2 cellular contexts compared by ENCODE assay signal in the genomic region with DNA sequence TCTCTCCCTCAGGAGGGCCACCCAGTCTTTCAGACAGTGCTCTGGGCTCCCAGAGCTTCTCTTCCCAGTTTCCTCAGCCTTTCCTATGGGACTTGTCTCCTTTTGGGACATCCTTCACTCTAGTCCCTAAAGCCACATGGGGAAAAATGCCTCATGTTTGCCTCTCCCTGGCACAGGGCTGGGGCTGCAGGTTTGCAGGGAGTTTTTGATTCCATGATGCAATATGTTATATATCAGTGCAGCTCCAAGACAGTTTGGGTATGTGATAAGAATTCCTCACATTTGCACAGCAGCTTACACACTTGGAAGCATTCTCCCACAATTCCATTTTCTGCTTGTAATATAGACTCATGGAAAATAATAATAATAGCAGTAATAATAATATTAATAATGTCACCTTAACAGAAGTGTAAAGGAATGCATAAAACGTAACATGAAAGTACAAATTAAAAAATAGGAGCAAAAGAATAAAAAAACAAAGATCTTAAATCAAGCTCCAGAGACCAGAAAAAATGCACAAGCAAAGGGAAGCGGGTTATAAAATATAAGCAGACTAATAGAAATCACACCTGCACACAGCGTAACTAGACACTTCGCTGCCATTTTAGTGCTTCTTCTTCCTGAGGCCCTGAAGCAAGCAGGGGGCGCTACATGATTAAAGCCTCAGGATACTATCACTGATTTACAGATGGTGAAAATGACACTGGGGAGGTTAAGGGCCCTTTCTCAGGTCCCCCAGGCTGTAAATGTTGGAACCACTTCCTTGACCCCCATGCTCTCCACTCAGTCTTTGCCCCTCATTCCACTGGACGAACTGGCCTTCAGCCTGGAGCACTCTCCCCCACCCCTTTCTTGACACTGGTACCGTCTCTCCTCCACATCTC.
A peak's percentile ranks its signal among the peaks of the same experiment; 100 is the strongest.
TF ChIP-seq lines count a peak whose summit lies in the region.

No MANE protein-coding gene starts in this region.

TF ChIP-seq in HCT116, 20 proteins besides CTCF, POLR2A, EP300 and RAD21:
- TF ChIP-seq YY1 (IDR thresholded peaks at IDR 0.05; ENCODE audit: extremely low read depth, insufficient replicate concordance, low read depth, low read length) (peak; percentile 43), FOSL1 (IDR thresholded peaks at IDR 0.05; ENCODE audit: low read depth) (no peak)

TF ChIP-seq in HepG2, 621 proteins besides CTCF, POLR2A, EP300 and RAD21:
- 0 out of 2 replicates have a peak, but pooled peaks have one; percentile 13 for TF ChIP-seq MIXL1 (CRISPR knock-in tag; IDR thresholded peaks at IDR 0.05)
- no peak for TF ChIP-seq ZNF329 (CRISPR knock-in tag; IDR thresholded peaks at IDR 0.05; ENCODE audit: low read depth)
- peak; percentile 17; the same call in 1 of the 2 replicates for TF ChIP-seq CEBPB (IDR thresholded peaks at IDR 0.05; ENCODE audit: borderline replicate concordance, low read depth, low read length)
- TF ChIP-seq SMC3 (IDR thresholded peaks at IDR 0.05; ENCODE audit: low read length): peak; percentile 43
- peak; percentile 70 for TF ChIP-seq STAG1 (CRISPR knock-in tag; IDR thresholded peaks at IDR 0.05)
